In the genomic region with DNA sequence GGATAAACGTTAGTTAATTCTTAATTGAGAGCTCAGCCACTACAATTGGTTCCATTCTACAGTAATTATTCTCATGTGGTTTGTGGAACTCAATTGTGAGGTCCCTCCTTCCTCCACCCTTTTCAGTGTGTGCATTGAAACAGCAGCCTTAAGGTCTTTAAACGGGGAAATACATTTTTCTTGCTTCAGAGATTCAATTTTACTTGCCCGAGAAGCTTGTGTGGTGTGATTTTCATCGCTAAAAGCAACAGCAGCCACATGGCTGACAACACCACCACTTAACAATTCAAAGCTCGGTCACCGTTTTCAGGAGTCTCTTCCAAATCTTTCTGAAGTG, we compare ENCODE assay signal across 8 cellular contexts. TPM values are rescaled to one million over a fixed set of nuclear protein-coding genes. Genes with fewer than 3 reads are reported as not detected.
DNase-seq lines count a peak whose midpoint lies in the region; ATAC-seq lines count a peak whose summit lies in the region.

No MANE protein-coding gene starts in this region.

- intact Hi-C loops in activated CD4-positive, alpha-beta memory T cell treated with anti-CD3 and anti-CD28 coated beads for 36 hours (cut with micrococcal nuclease) = loop anchor here (5.0 to 10.0 kb wide), 2 partner anchors 299 to 498 kb away; a partner anchor contains a TSS

- ATAC-seq in activated T-cell treated with anti-CD3 and anti-CD28 coated beads, Interleukin-2, amount 50 U/mL, for 4 hours = peak in 1 of 2 donors; percentile 2
- peak; percentile 7 for ATAC-seq in HG03060 (IDR thresholded peaks at IDR 0.05; ENCODE audit: low read depth, unreplicated experiment)

- no peaks in the 10 kb centered on the region for H3K9me3 Mint-ChIP-seq in activated T-cell treated with anti-CD3 and anti-CD28 coated beads, Interleukin-2, amount 50 U/mL, for 4 hours
- no peaks in the 10 kb centered on the region for H3K9me3 Mint-ChIP-seq in activated CD4-positive, alpha-beta memory T cell treated with anti-CD3 and anti-CD28 coated beads for 36 hours

- no peaks in the 10 kb centered on the region for H3K9me3 ChIP-seq in iPS-18c (ENCODE audit: control insufficient read depth, insufficient read depth, low read length)

- CTCF ChIA-PET in activated CD4-positive, alpha-beta memory T cell treated with anti-CD3 and anti-CD28 coated beads for 36 hours (lab: Charles Lee) = interaction anchor here (1.0 to 2.6 kb wide), 4 partner anchors 62 to 184 kb away, joined by 3 to 16 read pairs (median 5); no protein-coding TSS in a partner anchor

- no peak for DNase-seq in activated T-cell treated with anti-CD3 and anti-CD28 coated beads, Interleukin-2, amount 50 U/mL, for 4 hours
- DNase-seq in activated T-cell treated with anti-CD3 and anti-CD28 coated beads for 4 hours (no peak), NCI-H446 (lab: John Stamatoyannopoulos, UW) (no peak), NCI-H1092 (lab: John Stamatoyannopoulos, UW) (no peak)
- peak; percentile 13 for DNase-seq in activated CD4-positive, alpha-beta memory T cell treated with anti-CD3 and anti-CD28 coated beads for 36 hours

- H3K27me3 Mint-ChIP-seq in activated T-cell treated with anti-CD3 and anti-CD28 coated beads, Interleukin-2, amount 50 U/mL, for 4 hours (ENCODE audit: low read depth) = peaks cover 13% of the 10 kb centered on the region
- H3K27me3 Mint-ChIP-seq in activated CD4-positive, alpha-beta memory T cell treated with anti-CD3 and anti-CD28 coated beads for 36 hours = peaks cover 8% of the 10 kb centered on the region

- peak overlapping the region; percentile 95 for H3K4me3 ChIP-seq in iPS-18c (ENCODE audit: insufficient read depth, low read depth, low read length)

- peaks cover 33% of the 10 kb centered on the region for H3K4me1 Mint-ChIP-seq in activated T-cell treated with anti-CD3 and anti-CD28 coated beads, Interleukin-2, amount 50 U/mL, for 4 hours (ENCODE audit: low read depth)
- H3K4me1 Mint-ChIP-seq in activated CD4-positive, alpha-beta memory T cell treated with anti-CD3 and anti-CD28 coated beads for 36 hours (ENCODE audit: low read depth) = peaks cover 18% of the 10 kb centered on the region

- H3K36me3 Mint-ChIP-seq in activated T-cell treated with anti-CD3 and anti-CD28 coated beads, Interleukin-2, amount 50 U/mL, for 4 hours (ENCODE audit: insufficient read depth) = no peaks in the 10 kb centered on the region
- no peaks in the 10 kb centered on the region for H3K36me3 Mint-ChIP-seq in activated CD4-positive, alpha-beta memory T cell treated with anti-CD3 and anti-CD28 coated beads for 36 hours

- peak overlapping the region; percentile 79 for H3K27ac ChIP-seq in temporal lobe (ENCODE audit: low read depth, low read length)

- H3K27ac Mint-ChIP-seq in activated CD4-positive, alpha-beta memory T cell treated with anti-CD3 and anti-CD28 coated beads for 36 hours = peak overlapping the region; percentile 79

- POLR2A ChIA-PET in activated CD4-positive, alpha-beta memory T cell treated with anti-CD3 and anti-CD28 coated beads for 36 hours (lab: Charles Lee) = interaction anchor here (0.9 to 1.3 kb wide), 4 partner anchors 9 to 33 kb away, joined by 3 to 4 read pairs (median 3); no protein-coding TSS in a partner anchor

- peak overlapping the region; percentile 95 for H3K4me3 Mint-ChIP-seq in activated T-cell treated with anti-CD3 and anti-CD28 coated beads, Interleukin-2, amount 50 U/mL, for 4 hours
- peak overlapping the region; percentile 93 for H3K4me3 Mint-ChIP-seq in activated CD4-positive, alpha-beta memory T cell treated with anti-CD3 and anti-CD28 coated beads for 36 hours

RNA-seq across cellular contexts. Expression of a gene that starts 0.7 kb away (rescaled TPM):
- total RNA-seq in activated T-cell treated with anti-CD3 and anti-CD28 coated beads, Interleukin-2, amount 50 U/mL, for 4 hours = 10 to 100 TPM in 2 of 3 donors, 1 to 10 TPM in 1; 7.4 to 11.6 (median 10.9) TPM
- total RNA-seq in activated CD4-positive, alpha-beta memory T cell treated with anti-CD3 and anti-CD28 coated beads for 36 hours = 10 to 100 TPM; 14.1 to 14.9 TPM
- 76.7 TPM for total RNA-seq in temporal lobe
